Comparison of ENCODE assay signal across 17 cellular contexts in the genomic region with DNA sequence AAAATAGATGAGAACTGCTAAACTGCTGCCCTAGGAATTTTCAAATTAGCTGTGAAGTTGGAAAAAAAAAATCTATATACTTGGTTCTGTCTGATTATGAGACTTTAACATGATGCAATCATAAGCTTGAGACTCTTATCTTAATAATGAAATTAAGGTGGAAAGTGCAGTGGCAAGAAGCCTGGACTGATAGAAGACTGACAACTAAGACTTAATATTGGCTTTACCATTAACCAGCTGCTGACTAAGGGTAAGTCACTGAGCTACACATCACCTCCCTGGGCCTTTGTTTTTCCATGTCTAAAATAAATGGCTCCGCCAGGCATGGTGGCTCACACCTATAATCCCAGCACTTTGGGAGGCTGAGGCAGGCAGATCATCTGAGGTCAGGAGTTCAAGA.
"Had no signal": no experiment of that assay in that cellular context is flagged by ENCODE, and none has a peak within 500 bp of the region (broad histone marks: within the 10 kb centered on the region; RNA-seq: fewer than 3 reads in every experiment).

No MANE protein-coding gene starts in this region.

- H3K9me3 ChIP-seq: esophagus squamous epithelium, neutrophil, psoas muscle had no signal

- H3K27ac Mint-ChIP-seq: dendritic cell treated with granulocyte-macrophage colony-stimulating factor and Interleukin-4, amounts not matched to agents 40 ng/mL and 50 ng/mL, for 4 days; effector memory CD8-positive, alpha-beta T cell; naive thymus-derived CD4-positive, alpha-beta T cell had no signal

- FAIRE-seq: colon had no signal

- H3K4me3 ChIP-seq: esophagus squamous epithelium, hepatocyte, psoas muscle had no signal

- H3K27ac ChIP-seq: epithelial cell of prostate, esophagus squamous epithelium, hepatocyte, neutrophil, psoas muscle had no signal

- ATAC-seq: effector memory CD8-positive, alpha-beta T cell; naive thymus-derived CD4-positive, alpha-beta T cell; psoas muscle; sciatic nerve had no signal

- H3K9me3 Mint-ChIP-seq: dendritic cell treated with granulocyte-macrophage colony-stimulating factor and Interleukin-4, amounts not matched to agents 40 ng/mL and 50 ng/mL, for 4 days; effector memory CD8-positive, alpha-beta T cell; naive thymus-derived CD4-positive, alpha-beta T cell had no signal

- H3K27me3 Mint-ChIP-seq: effector memory CD8-positive, alpha-beta T cell; naive thymus-derived CD4-positive, alpha-beta T cell had no signal

- H3K4me1 ChIP-seq: esophagus squamous epithelium, psoas muscle had no signal

- H3K36me3 ChIP-seq: neutrophil had no signal

- H3K4me3 Mint-ChIP-seq: dendritic cell treated with granulocyte-macrophage colony-stimulating factor and Interleukin-4, amounts not matched to agents 40 ng/mL and 50 ng/mL, for 4 days; effector memory CD8-positive, alpha-beta T cell; naive thymus-derived CD4-positive, alpha-beta T cell had no signal

- DNase-seq: effector memory CD8-positive, alpha-beta T cell; esophagus squamous epithelium; foreskin fibroblast; head of caudate nucleus; kidney; mammary epithelial cell; naive thymus-derived CD4-positive, alpha-beta T cell; psoas muscle; stimulated activated CD4-positive, alpha-beta T cell treated with anti-CD3 and anti-CD28 coated beads, Interleukin-12 subunit alpha, Interleukin-12 subunit beta, amount 100 ng/mL, for 4 hours; stimulated activated naive CD4-positive, alpha-beta T cell treated with Interleukin-2 at 50 U/mL for 16 hours; trophoblast cell had no signal

- H3K27me3 ChIP-seq: esophagus squamous epithelium, hepatocyte had no signal
